In the genomic region with DNA sequence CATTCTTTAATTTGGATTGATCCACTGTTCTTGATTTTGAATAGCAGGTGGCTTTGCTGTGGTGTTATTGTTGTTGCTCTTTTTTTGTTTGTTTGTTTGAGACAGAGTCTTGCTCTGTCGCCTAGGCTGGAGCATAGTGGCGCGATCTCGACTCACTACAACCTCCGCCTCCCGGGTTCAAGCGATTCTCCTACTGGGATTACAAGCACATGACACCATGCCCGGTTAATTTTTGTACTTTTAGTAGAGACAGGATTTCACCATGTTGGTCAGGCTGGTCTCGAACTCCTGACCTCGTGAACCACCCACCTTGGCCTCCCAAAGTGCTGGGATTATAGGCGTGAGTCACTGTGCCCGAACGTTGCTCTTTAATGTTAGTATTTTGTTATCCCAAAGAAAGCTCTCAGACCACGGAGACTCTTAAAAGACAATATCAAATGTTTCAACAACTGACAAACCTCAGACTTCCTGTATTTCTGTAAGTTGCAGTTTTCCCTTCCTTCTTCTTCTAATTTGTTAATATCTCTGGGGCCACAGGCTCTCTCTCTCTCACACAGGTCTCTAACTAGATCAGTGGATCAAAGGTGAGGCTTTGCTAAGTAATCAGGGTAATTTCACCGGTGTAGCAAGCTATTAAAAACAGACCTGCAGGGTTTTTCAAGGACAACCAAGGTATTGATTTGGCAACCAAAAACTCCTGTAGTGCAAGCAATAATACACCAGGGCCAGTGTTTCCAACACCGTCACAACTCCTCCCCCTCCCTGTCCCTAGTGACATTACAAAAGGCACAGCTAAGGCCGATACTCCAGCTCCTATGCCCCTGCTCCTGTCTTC, we compare ENCODE assay signal across 1 cellular context.
TF ChIP-seq lines count a peak whose summit lies in the region.

No MANE protein-coding gene starts in this region.

TF ChIP-seq in HepG2, 621 proteins besides CTCF, POLR2A, EP300 and RAD21 (continued from another document and continues in another):
- TF ChIP-seq, protein P1, sequence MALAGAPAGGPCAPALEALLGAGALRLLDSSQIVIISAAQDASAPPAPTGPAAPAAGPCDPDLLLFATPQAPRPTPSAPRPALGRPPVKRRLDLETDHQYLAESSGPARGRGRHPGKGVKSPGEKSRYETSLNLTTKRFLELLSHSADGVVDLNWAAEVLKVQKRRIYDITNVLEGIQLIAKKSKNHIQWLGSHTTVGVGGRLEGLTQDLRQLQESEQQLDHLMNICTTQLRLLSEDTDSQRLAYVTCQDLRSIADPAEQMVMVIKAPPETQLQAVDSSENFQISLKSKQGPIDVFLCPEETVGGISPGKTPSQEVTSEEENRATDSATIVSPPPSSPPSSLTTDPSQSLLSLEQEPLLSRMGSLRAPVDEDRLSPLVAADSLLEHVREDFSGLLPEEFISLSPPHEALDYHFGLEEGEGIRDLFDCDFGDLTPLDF (CRISPR knock-in tag; IDR thresholded peaks at IDR 0.05) = 0 out of 2 replicates have a peak, but pooled peaks have one; percentile 18
- TF ChIP-seq KAT7 (CRISPR knock-in tag; IDR thresholded peaks at IDR 0.05; ENCODE audit: borderline replicate concordance) = peak; percentile 84
- TF ChIP-seq, protein P2, sequence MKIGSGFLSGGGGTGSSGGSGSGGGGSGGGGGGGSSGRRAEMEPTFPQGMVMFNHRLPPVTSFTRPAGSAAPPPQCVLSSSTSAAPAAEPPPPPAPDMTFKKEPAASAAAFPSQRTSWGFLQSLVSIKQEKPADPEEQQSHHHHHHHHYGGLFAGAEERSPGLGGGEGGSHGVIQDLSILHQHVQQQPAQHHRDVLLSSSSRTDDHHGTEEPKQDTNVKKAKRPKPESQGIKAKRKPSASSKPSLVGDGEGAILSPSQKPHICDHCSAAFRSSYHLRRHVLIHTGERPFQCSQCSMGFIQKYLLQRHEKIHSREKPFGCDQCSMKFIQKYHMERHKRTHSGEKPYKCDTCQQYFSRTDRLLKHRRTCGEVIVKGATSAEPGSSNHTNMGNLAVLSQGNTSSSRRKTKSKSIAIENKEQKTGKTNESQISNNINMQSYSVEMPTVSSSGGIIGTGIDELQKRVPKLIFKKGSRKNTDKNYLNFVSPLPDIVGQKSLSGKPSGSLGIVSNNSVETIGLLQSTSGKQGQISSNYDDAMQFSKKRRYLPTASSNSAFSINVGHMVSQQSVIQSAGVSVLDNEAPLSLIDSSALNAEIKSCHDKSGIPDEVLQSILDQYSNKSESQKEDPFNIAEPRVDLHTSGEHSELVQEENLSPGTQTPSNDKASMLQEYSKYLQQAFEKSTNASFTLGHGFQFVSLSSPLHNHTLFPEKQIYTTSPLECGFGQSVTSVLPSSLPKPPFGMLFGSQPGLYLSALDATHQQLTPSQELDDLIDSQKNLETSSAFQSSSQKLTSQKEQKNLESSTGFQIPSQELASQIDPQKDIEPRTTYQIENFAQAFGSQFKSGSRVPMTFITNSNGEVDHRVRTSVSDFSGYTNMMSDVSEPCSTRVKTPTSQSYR (CRISPR knock-in tag; IDR thresholded peaks at IDR 0.05; ENCODE audit: borderline replicate concordance) = peak; percentile 95
- peak; percentile 35; the same call in 1 of the 2 replicates for TF ChIP-seq ZNF333 (CRISPR knock-in tag; IDR thresholded peaks at IDR 0.05; ENCODE audit: borderline replicate concordance)
- no peak for TF ChIP-seq PTBP1 (IDR thresholded peaks at IDR 0.05; ENCODE audit: low read depth, low read length, poor library complexity, severe bottlenecking)
- no peak for TF ChIP-seq ZNF737 (CRISPR knock-in tag; IDR thresholded peaks at IDR 0.05; ENCODE audit: borderline replicate concordance)
- TF ChIP-seq DR1 (CRISPR knock-in tag; IDR thresholded peaks at IDR 0.05) = peak; percentile 54; the same call in 1 of the 2 replicates
- TF ChIP-seq ZSCAN20 (CRISPR knock-in tag; IDR thresholded peaks at IDR 0.05; ENCODE audit: borderline replicate concordance) = no peak
- TF ChIP-seq ZFP62 (CRISPR knock-in tag; IDR thresholded peaks at IDR 0.05) = no peak
- no peak for TF ChIP-seq TOPORS (CRISPR knock-in tag; IDR thresholded peaks at IDR 0.05)
- peak; percentile 48; the same call in 1 of the 2 replicates for TF ChIP-seq ZFP91 (CRISPR knock-in tag; IDR thresholded peaks at IDR 0.05; ENCODE audit: borderline replicate concordance)
- peak; percentile 77 for TF ChIP-seq PATZ1 (CRISPR knock-in tag; IDR thresholded peaks at IDR 0.05)
- 0 out of 2 replicates have a peak, but pooled peaks have one; percentile 55 for TF ChIP-seq DNMT3B (CRISPR knock-in tag; conservative IDR thresholded peaks at IDR 0.05)
- TF ChIP-seq, protein P3, sequence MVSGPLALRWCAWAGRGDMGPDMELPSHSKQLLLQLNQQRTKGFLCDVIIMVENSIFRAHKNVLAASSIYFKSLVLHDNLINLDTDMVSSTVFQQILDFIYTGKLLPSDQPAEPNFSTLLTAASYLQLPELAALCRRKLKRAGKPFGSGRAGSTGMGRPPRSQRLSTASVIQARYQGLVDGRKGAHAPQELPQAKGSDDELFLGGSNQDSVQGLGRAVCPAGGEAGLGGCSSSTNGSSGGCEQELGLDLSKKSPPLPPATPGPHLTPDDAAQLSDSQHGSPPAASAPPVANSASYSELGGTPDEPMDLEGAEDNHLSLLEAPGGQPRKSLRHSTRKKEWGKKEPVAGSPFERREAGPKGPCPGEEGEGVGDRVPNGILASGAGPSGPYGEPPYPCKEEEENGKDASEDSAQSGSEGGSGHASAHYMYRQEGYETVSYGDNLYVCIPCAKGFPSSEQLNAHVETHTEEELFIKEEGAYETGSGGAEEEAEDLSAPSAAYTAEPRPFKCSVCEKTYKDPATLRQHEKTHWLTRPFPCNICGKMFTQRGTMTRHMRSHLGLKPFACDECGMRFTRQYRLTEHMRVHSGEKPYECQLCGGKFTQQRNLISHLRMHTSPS (CRISPR knock-in tag; IDR thresholded peaks at IDR 0.05; ENCODE audit: low read depth) = no peak
- no peak for TF ChIP-seq CAMTA2 (CRISPR knock-in tag; IDR thresholded peaks at IDR 0.05; ENCODE audit: borderline replicate concordance)
- 0 out of 2 replicates have a peak, but pooled peaks have one; percentile 33 for TF ChIP-seq ZIK1 (CRISPR knock-in tag; IDR thresholded peaks at IDR 0.05; ENCODE audit: borderline replicate concordance, low read depth)
- TF ChIP-seq, protein P4, sequence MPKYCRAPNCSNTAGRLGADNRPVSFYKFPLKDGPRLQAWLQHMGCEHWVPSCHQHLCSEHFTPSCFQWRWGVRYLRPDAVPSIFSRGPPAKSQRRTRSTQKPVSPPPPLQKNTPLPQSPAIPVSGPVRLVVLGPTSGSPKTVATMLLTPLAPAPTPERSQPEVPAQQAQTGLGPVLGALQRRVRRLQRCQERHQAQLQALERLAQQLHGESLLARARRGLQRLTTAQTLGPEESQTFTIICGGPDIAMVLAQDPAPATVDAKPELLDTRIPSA (CRISPR knock-in tag; IDR thresholded peaks at IDR 0.05; ENCODE audit: borderline replicate concordance) = no peak
- TF ChIP-seq ZNF432 (CRISPR knock-in tag; IDR thresholded peaks at IDR 0.05; ENCODE audit: borderline replicate concordance) = no peak
- TF ChIP-seq ZNF781 (CRISPR knock-in tag; IDR thresholded peaks at IDR 0.05; ENCODE audit: borderline replicate concordance, not compliant biosample characterization) = peak; percentile 36
- TF ChIP-seq, protein P5, sequence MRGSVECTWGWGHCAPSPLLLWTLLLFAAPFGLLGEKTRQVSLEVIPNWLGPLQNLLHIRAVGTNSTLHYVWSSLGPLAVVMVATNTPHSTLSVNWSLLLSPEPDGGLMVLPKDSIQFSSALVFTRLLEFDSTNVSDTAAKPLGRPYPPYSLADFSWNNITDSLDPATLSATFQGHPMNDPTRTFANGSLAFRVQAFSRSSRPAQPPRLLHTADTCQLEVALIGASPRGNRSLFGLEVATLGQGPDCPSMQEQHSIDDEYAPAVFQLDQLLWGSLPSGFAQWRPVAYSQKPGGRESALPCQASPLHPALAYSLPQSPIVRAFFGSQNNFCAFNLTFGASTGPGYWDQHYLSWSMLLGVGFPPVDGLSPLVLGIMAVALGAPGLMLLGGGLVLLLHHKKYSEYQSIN (CRISPR knock-in tag; IDR thresholded peaks at IDR 0.05; ENCODE audit: borderline replicate concordance) = no peak
- no peak for TF ChIP-seq XRCC5 (optimal IDR thresholded peaks at IDR 0.05; ENCODE audit: low read length)
- TF ChIP-seq, protein P6, sequence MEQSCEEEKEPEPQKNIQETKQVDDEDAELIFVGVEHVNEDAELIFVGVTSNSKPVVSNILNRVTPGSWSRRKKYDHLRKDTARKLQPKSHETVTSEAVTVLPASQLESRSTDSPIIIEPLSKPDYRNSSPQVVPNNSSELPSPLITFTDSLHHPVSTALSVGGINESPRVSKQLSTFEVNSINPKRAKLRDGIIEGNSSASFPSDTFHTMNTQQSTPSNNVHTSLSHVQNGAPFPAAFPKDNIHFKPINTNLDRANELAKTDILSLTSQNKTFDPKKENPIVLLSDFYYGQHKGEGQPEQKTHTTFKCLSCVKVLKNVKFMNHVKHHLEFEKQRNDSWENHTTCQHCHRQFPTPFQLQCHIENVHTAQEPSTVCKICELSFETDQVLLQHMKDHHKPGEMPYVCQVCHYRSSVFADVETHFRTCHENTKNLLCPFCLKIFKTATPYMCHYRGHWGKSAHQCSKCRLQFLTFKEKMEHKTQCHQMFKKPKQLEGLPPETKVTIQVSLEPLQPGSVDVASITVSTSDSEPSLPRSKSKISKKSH (CRISPR knock-in tag; IDR thresholded peaks at IDR 0.05; ENCODE audit: borderline replicate concordance) = no peak
- no peak; the same call in 1 of the 2 replicates for TF ChIP-seq KDM4B (CRISPR knock-in tag; IDR thresholded peaks at IDR 0.05)
- TF ChIP-seq IKZF1 (IDR thresholded peaks at IDR 0.05) = no peak
- TF ChIP-seq ZNF672 (CRISPR knock-in tag; IDR thresholded peaks at IDR 0.05) = no peak
- TF ChIP-seq, protein P7, sequence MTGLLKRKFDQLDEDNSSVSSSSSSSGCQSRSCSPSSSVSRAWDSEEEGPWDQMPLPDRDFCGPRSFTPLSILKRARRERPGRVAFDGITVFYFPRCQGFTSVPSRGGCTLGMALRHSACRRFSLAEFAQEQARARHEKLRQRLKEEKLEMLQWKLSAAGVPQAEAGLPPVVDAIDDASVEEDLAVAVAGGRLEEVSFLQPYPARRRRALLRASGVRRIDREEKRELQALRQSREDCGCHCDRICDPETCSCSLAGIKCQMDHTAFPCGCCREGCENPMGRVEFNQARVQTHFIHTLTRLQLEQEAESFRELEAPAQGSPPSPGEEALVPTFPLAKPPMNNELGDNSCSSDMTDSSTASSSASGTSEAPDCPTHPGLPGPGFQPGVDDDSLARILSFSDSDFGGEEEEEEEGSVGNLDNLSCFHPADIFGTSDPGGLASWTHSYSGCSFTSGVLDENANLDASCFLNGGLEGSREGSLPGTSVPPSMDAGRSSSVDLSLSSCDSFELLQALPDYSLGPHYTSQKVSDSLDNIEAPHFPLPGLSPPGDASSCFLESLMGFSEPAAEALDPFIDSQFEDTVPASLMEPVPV (CRISPR knock-in tag; IDR thresholded peaks at IDR 0.05) = 0 out of 2 replicates have a peak, but pooled peaks have one; percentile 42
- TF ChIP-seq ZNF7 (CRISPR knock-in tag; IDR thresholded peaks at IDR 0.05) = no peak
- TF ChIP-seq MLX (CRISPR knock-in tag; IDR thresholded peaks at IDR 0.05) = peak; percentile 70
